In genomic region chr22:49915610-49916009, GRCh38 we compare ENCODE assay signal across 2 cellular contexts.
TF ChIP-seq lines count a peak whose summit lies in the region.

No MANE protein-coding gene starts in this region.

TF ChIP-seq in A549, 52 proteins besides CTCF, POLR2A, EP300 and RAD21 (continued from another document):
- peak; percentile 73 for TF ChIP-seq REST (IDR thresholded peaks at IDR 0.05)
- no peak for TF ChIP-seq JUN (IDR thresholded peaks at IDR 0.05)
- no peak for TF ChIP-seq NPAS2 (CRISPR knock-in tag; IDR thresholded peaks at IDR 0.05; ENCODE audit: borderline replicate concordance)

TF ChIP-seq in GM23338, 12 proteins besides CTCF, POLR2A, EP300 and RAD21 (continued from another document):
- TF ChIP-seq REST (IDR thresholded peaks at IDR 0.05; ENCODE audit: unreplicated experiment) (peak; percentile 79), JUNB (IDR thresholded peaks at IDR 0.05; ENCODE audit: unreplicated experiment) (no peak)
